In genomic region chr3:119221779-119222320, GRCh38 we compare ENCODE assay signal across 26 cellular contexts. TPM values are rescaled to one million over a fixed set of nuclear protein-coding genes. Genes with fewer than 3 reads are reported as not detected.
DNase-seq lines count a peak whose midpoint lies in the region; ATAC-seq and TF ChIP-seq lines count a peak whose summit lies in the region.
"Had no signal": no experiment of that assay in that cellular context is flagged by ENCODE, and none has a peak within 500 bp of the region (broad histone marks: within the 10 kb centered on the region; RNA-seq: fewer than 3 reads in every experiment).

No MANE protein-coding gene starts in this region.

- H3K9me3 Mint-ChIP-seq in activated T-cell treated with anti-CD3 and anti-CD28 coated beads, Interleukin-2, amount 50 U/mL, for 72 hours: no peaks in the 10 kb centered on the region
- H3K9me3 Mint-ChIP-seq in activated T-cell treated with anti-CD3 and anti-CD28 coated beads, Interleukin-2, amount 50 U/mL, for 4 hours: no peaks in the 10 kb centered on the region
- no peaks in the 10 kb centered on the region for H3K9me3 Mint-ChIP-seq in effector memory CD8-positive, alpha-beta T cell
- no peaks in the 10 kb centered on the region for H3K9me3 Mint-ChIP-seq in natural killer cell treated with Interleukin-12 subunit alpha and Interleukin-12 subunit beta and Interleukin-15 and Interleukin-18, amount 100 ng/mL, for 72 hours
- no peaks in the 10 kb centered on the region for H3K9me3 Mint-ChIP-seq in nephron progenitor cell
- H3K9me3 Mint-ChIP-seq: activated B cell treated with CpG ODN at 0.5 μM for 24 hours; activated CD4-positive, alpha-beta memory T cell treated with anti-CD3 and anti-CD28 coated beads for 36 hours; activated naive CD8-positive, alpha-beta T cell treated with anti-CD3 and anti-CD28 coated beads, Interleukin-2, amount 10 ng/mL, durations not matched to agents 7 days and 5 days; mesothelial cell of epicardium; nephron had no signal

- no peaks in the 10 kb centered on the region for H3K27me3 Mint-ChIP-seq in activated T-cell treated with anti-CD3 and anti-CD28 coated beads, Interleukin-2, amount 50 U/mL, for 72 hours (ENCODE audit: low read depth)
- no peaks in the 10 kb centered on the region for H3K27me3 Mint-ChIP-seq in activated T-cell treated with anti-CD3 and anti-CD28 coated beads, Interleukin-2, amount 50 U/mL, for 4 hours (ENCODE audit: low read depth)
- no peaks in the 10 kb centered on the region for H3K27me3 Mint-ChIP-seq in effector memory CD8-positive, alpha-beta T cell
- H3K27me3 Mint-ChIP-seq in natural killer cell treated with Interleukin-12 subunit alpha and Interleukin-12 subunit beta and Interleukin-15 and Interleukin-18, amount 100 ng/mL, for 72 hours: no peaks in the 10 kb centered on the region
- no peaks in the 10 kb centered on the region for H3K27me3 Mint-ChIP-seq in nephron progenitor cell (ENCODE audit: low read depth, poor library complexity)
- H3K27me3 Mint-ChIP-seq: activated B cell treated with CpG ODN at 0.5 μM for 24 hours; activated CD4-positive, alpha-beta memory T cell treated with anti-CD3 and anti-CD28 coated beads for 36 hours; activated naive CD8-positive, alpha-beta T cell treated with anti-CD3 and anti-CD28 coated beads, Interleukin-2, amount 10 ng/mL, durations not matched to agents 7 days and 5 days had no signal

- H3K4me3 Mint-ChIP-seq in activated T-cell treated with anti-CD3 and anti-CD28 coated beads, Interleukin-2, amount 50 U/mL, for 72 hours: no peak overlapping the region
- no peak overlapping the region for H3K4me3 Mint-ChIP-seq in activated T-cell treated with anti-CD3 and anti-CD28 coated beads, Interleukin-2, amount 50 U/mL, for 4 hours
- H3K4me3 Mint-ChIP-seq in effector memory CD8-positive, alpha-beta T cell: no peak overlapping the region
- no peak overlapping the region for H3K4me3 Mint-ChIP-seq in natural killer cell treated with Interleukin-12 subunit alpha and Interleukin-12 subunit beta and Interleukin-15 and Interleukin-18, amount 100 ng/mL, for 72 hours
- H3K4me3 Mint-ChIP-seq in nephron progenitor cell: no peak overlapping the region
- H3K4me3 Mint-ChIP-seq: activated B cell treated with CpG ODN at 0.5 μM for 24 hours; activated CD4-positive, alpha-beta memory T cell treated with anti-CD3 and anti-CD28 coated beads for 36 hours; activated naive CD8-positive, alpha-beta T cell treated with anti-CD3 and anti-CD28 coated beads, Interleukin-2, amount 10 ng/mL, durations not matched to agents 7 days and 5 days; mesothelial cell of epicardium; nephron had no signal

- H3K36me3 Mint-ChIP-seq in activated T-cell treated with anti-CD3 and anti-CD28 coated beads, Interleukin-2, amount 50 U/mL, for 72 hours (ENCODE audit: insufficient read depth in 2 of 2): peaks cover 11 to 12% of the 10 kb centered on the region in 2 donors
- H3K36me3 Mint-ChIP-seq in activated T-cell treated with anti-CD3 and anti-CD28 coated beads, Interleukin-2, amount 50 U/mL, for 4 hours (ENCODE audit: insufficient read depth): peaks cover 49% of the 10 kb centered on the region
- H3K36me3 Mint-ChIP-seq in effector memory CD8-positive, alpha-beta T cell (ENCODE audit: insufficient read depth): peaks cover 70% of the 10 kb centered on the region
- H3K36me3 Mint-ChIP-seq in natural killer cell treated with Interleukin-12 subunit alpha and Interleukin-12 subunit beta and Interleukin-15 and Interleukin-18, amount 100 ng/mL, for 72 hours: peaks cover 27% of the 10 kb centered on the region
- peaks cover 36% of the 10 kb centered on the region for H3K36me3 Mint-ChIP-seq in nephron progenitor cell (ENCODE audit: low read depth)

- ATAC-seq in activated T-cell treated with anti-CD3 and anti-CD28 coated beads, Interleukin-2, amount 50 U/mL, for 72 hours (replicated peaks in 1 of 2): peak; percentile 33 to 36
- no peak for ATAC-seq in activated T-cell treated with anti-CD3 and anti-CD28 coated beads, Interleukin-2, amount 50 U/mL, for 4 hours
- no peak for ATAC-seq in effector memory CD8-positive, alpha-beta T cell (replicated peaks)
- ATAC-seq in natural killer cell treated with Interleukin-12 subunit alpha and Interleukin-12 subunit beta and Interleukin-15 and Interleukin-18, amount 100 ng/mL, for 72 hours: no peak
- ATAC-seq: heart right ventricle, SK-N-SH treated with all-trans-retinoic acid at 6 μM for 48 hours had no signal

- no peak for TF ChIP-seq CTCF in nephron progenitor cell (IDR thresholded peaks at IDR 0.05)

- H3K27ac Mint-ChIP-seq in activated T-cell treated with anti-CD3 and anti-CD28 coated beads, Interleukin-2, amount 50 U/mL, for 72 hours: peak overlapping the region; percentile 11
- peak overlapping the region; percentile 19 to 74 for H3K27ac Mint-ChIP-seq in effector memory CD8-positive, alpha-beta T cell
- H3K27ac Mint-ChIP-seq in natural killer cell treated with Interleukin-12 subunit alpha and Interleukin-12 subunit beta and Interleukin-15 and Interleukin-18, amount 100 ng/mL, for 72 hours: peak overlapping the region; percentile 79 to 89
- no peak overlapping the region for H3K27ac Mint-ChIP-seq in nephron progenitor cell
- H3K27ac Mint-ChIP-seq: activated B cell treated with CpG ODN at 0.5 μM for 24 hours, mesothelial cell of epicardium, nephron had no signal

- no peak for DNase-seq in activated T-cell treated with anti-CD3 and anti-CD28 coated beads, Interleukin-2, amount 50 U/mL, for 72 hours
- DNase-seq in activated T-cell treated with anti-CD3 and anti-CD28 coated beads, Interleukin-2, amount 50 U/mL, for 4 hours: no peak
- DNase-seq in GM04504 (ENCODE audit: low read depth): peak; percentile 39
- DNase-seq in effector memory CD8-positive, alpha-beta T cell: no peak
- DNase-seq in natural killer cell treated with Interleukin-12 subunit alpha and Interleukin-12 subunit beta and Interleukin-15 and Interleukin-18, amount 100 ng/mL, for 72 hours (ENCODE audit: low spot score): no peak
- DNase-seq in COLO668 (lab: John Stamatoyannopoulos, UW; ENCODE audit: unreplicated experiment): no peak
- no peak for DNase-seq in SIG-M5 treated with dmso at 0.1 percent for 504 hours (lab: John Stamatoyannopoulos, UW; ENCODE audit: unreplicated experiment)
- DNase-seq in nephron progenitor cell: no peak
- DNase-seq: activated B cell treated with CpG ODN at 0.5 μM for 24 hours; activated CD4-positive, alpha-beta memory T cell treated with anti-CD3 and anti-CD28 coated beads for 36 hours; activated naive CD8-positive, alpha-beta T cell treated with anti-CD3 and anti-CD28 coated beads, Interleukin-2, amount 10 ng/mL, durations not matched to agents 7 days and 5 days; activated T-cell treated with anti-CD3 and anti-CD28 coated beads for 4 hours; brain microvascular endothelial cell; HCEC 1CT; heart right ventricle; KBM-7; NCI-H1436 treated with DMSO at 0.1 percent for 48 hours; NCI-H510A; right lobe of liver; T-helper 9 cell; uterus had no signal

- H3K4me1 Mint-ChIP-seq in activated T-cell treated with anti-CD3 and anti-CD28 coated beads, Interleukin-2, amount 50 U/mL, for 72 hours (ENCODE audit: low read depth): peaks cover 51% of the 10 kb centered on the region
- peaks cover 42% of the 10 kb centered on the region for H3K4me1 Mint-ChIP-seq in activated T-cell treated with anti-CD3 and anti-CD28 coated beads, Interleukin-2, amount 50 U/mL, for 4 hours (ENCODE audit: low read depth)
- peaks cover 19 to 22% of the 10 kb centered on the region in 2 donors for H3K4me1 Mint-ChIP-seq in effector memory CD8-positive, alpha-beta T cell (ENCODE audit: low read depth in 2 of 2)
- peaks cover 19 to 39% of the 10 kb centered on the region in 2 donors for H3K4me1 Mint-ChIP-seq in natural killer cell treated with Interleukin-12 subunit alpha and Interleukin-12 subunit beta and Interleukin-15 and Interleukin-18, amount 100 ng/mL, for 72 hours (ENCODE audit: low read depth in 2 of 2)
- H3K4me1 Mint-ChIP-seq in nephron progenitor cell: no peaks in the 10 kb centered on the region
- H3K4me1 Mint-ChIP-seq: mesothelial cell of epicardium, nephron had no signal

RNA-seq across cellular contexts. Expression of gene B4GALT4, which starts 18.8 kb away (rescaled TPM):
- total RNA-seq in activated T-cell treated with anti-CD3 and anti-CD28 coated beads, Interleukin-2, amount 50 U/mL, for 72 hours: 10 to 100 TPM; 22.7 to 25.2 TPM
- 10 to 100 TPM; 13.9 to 20.3 (median 14.2) TPM for total RNA-seq in activated T-cell treated with anti-CD3 and anti-CD28 coated beads, Interleukin-2, amount 50 U/mL, for 4 hours
- total RNA-seq in natural killer cell treated with Interleukin-12 subunit alpha and Interleukin-12 subunit beta and Interleukin-15 and Interleukin-18, amount 100 ng/mL, for 72 hours: 10 to 100 TPM; 34.3 to 38.4 TPM

RNA-seq across cellular contexts. Expression of gene UPK1B, which starts 48.5 kb away (rescaled TPM):
- not detected for total RNA-seq in activated T-cell treated with anti-CD3 and anti-CD28 coated beads, Interleukin-2, amount 50 U/mL, for 72 hours
- total RNA-seq in activated T-cell treated with anti-CD3 and anti-CD28 coated beads, Interleukin-2, amount 50 U/mL, for 4 hours: not detected
- total RNA-seq in natural killer cell treated with Interleukin-12 subunit alpha and Interleukin-12 subunit beta and Interleukin-15 and Interleukin-18, amount 100 ng/mL, for 72 hours: not detected
- total RNA-seq: activated B cell treated with CpG ODN at 0.5 μM for 24 hours; activated CD4-positive, alpha-beta memory T cell treated with anti-CD3 and anti-CD28 coated beads for 36 hours; activated naive CD8-positive, alpha-beta T cell treated with anti-CD3 and anti-CD28 coated beads, Interleukin-2, amount 10 ng/mL, durations not matched to agents 7 days and 5 days; G401; left lobe of liver had no signal

Comparison
In these comparisons a context has a peak if more than half of its experiments do, and no peak if none do; other contexts are left out.
1. ATAC-seq: peak in activated T-cell treated with anti-CD3 and anti-CD28 coated beads, Interleukin-2, amount 50 U/mL, for 72 hours (2 of 2); none in activated T-cell treated with anti-CD3 and anti-CD28 coated beads, Interleukin-2, amount 50 U/mL, for 4 hours (0 of 2), effector memory CD8-positive, alpha-beta T cell (single experiment) and natural killer cell treated with Interleukin-12 subunit alpha and Interleukin-12 subunit beta and Interleukin-15 and Interleukin-18, amount 100 ng/mL, for 72 hours (0 of 2).